ENCODE assay signal across 23 cellular contexts in genomic region chr12:132257206-132257954, GRCh38.
DNase-seq lines count a peak whose midpoint lies in the region; ATAC-seq, FAIRE-seq and TF ChIP-seq lines count a peak whose summit lies in the region.
"Had no signal": no experiment of that assay in that cellular context is flagged by ENCODE, and none has a peak within 500 bp of the region (broad histone marks: within the 10 kb centered on the region; RNA-seq: fewer than 3 reads in every experiment).

No MANE protein-coding gene starts in this region.

- TF ChIP-seq CTCF in HepG2 (CRISPR knock-in tag; IDR thresholded peaks at IDR 0.05): no peak
- TF ChIP-seq CTCF in right lobe of liver (IDR thresholded peaks at IDR 0.05): no peak
- no peak for TF ChIP-seq CTCF in chondrocyte (IDR thresholded peaks at IDR 0.05)
- TF ChIP-seq CTCF in kidney (IDR thresholded peaks at IDR 0.05; ENCODE audit: borderline replicate concordance, extremely low read depth, insufficient read depth): no peak

- no peak for TF ChIP-seq EP300 in HepG2 (IDR thresholded peaks at IDR 0.05; ENCODE audit: low read depth in 2 of 2, low read length in 2 of 2)
- no peak for TF ChIP-seq EP300 in HepG2 (CRISPR knock-in tag; IDR thresholded peaks at IDR 0.05; ENCODE audit: borderline replicate concordance)

- BruUV-seq in HepG2 (replicated peaks; lab: Mats Ljungman, UMichigan): no TSS peak

- peaks cover 17 to 81% of the 10 kb centered on the region in 2 experiments for H3K27me3 ChIP-seq in HepG2 (ENCODE audit: control insufficient read depth in 1 of 2, insufficient read depth in 2 of 2, low read length in 2 of 2)
- H3K27me3 ChIP-seq in right lobe of liver: no peaks in the 10 kb centered on the region

- H3K27me3 Mint-ChIP-seq in chondrocyte (ENCODE audit: low read depth): peaks cover 41% of the 10 kb centered on the region
- H3K27me3 Mint-ChIP-seq: CD4-positive, alpha-beta T cell had no signal

- H3K4me2 ChIP-seq in HepG2 (ENCODE audit: low read depth, low read length): no peak overlapping the region
- H3K4me2 ChIP-seq: A549, GM23338 had no signal

- ATAC-seq in Right ventricle myocardium inferior (no peak), HepG2 (no peak), right lobe of liver (no peak), GM21528 (IDR thresholded peaks at IDR 0.05; ENCODE audit: low FRiP score, unreplicated experiment) (no peak)
- ATAC-seq: A549, GM23338, HCT116 had no signal

- no peak for TF ChIP-seq RAD21 in HepG2 (CRISPR knock-in tag; IDR thresholded peaks at IDR 0.05)

- no peaks in the 10 kb centered on the region for H3K9me3 ChIP-seq in HepG2 (ENCODE audit: low read length)
- H3K9me3 ChIP-seq in right lobe of liver: no peaks in the 10 kb centered on the region
- no peaks in the 10 kb centered on the region for H3K9me3 ChIP-seq in kidney (ENCODE audit: control insufficient read depth in 1 of 2, low read length in 2 of 2)
- H3K9me3 ChIP-seq: A549, Caco-2 had no signal

- H3K9ac ChIP-seq in HepG2 (ENCODE audit: insufficient read depth, low read depth, low read length) (no peak overlapping the region), kidney (ENCODE audit: low read length in 2 of 2) (no peak overlapping the region)

- WGBS in HepG2 (ENCODE audit: low lambda C conversion rate): 27% methylated on average over 37 of the region's 56 CpGs
- 81% methylated on average over 23 of the region's 56 CpGs for WGBS in right lobe of liver (ENCODE audit: insufficient coverage, low coverage, low lambda C conversion rate, missing lambda C conversion rate)

- FAIRE-seq in HepG2 (lab: Jason Lieb, UNC): no peak
- no peak for FAIRE-seq in kidney (lab: Jason Lieb, UNC)
- FAIRE-seq: A549, D721Med, G401.6, GM12891, GM18507 had no signal

- CTCF ChIA-PET in HepG2 (lab: Yijun Ruan, JAX; ENCODE audit: low intra/inter-chr PET ratio, low total read pairs): no interaction called here

- H3K27ac ChIP-seq in HepG2 (ENCODE audit: extremely low read length, insufficient read depth, low read length) (no peak overlapping the region), right lobe of liver (no peak overlapping the region), kidney (ENCODE audit: low read depth in 2 of 2, low read length in 2 of 2) (no peak overlapping the region)
- H3K27ac ChIP-seq: 22Rv1, A549, C4-2B, HL-60 had no signal

- DNase-seq in Right ventricle myocardium inferior (ENCODE audit: missing footprints) (peak; percentile 44), cardiac septum (ENCODE audit: low spot score) (no peak), HepG2 (ENCODE audit: low spot score) (no peak), right lobe of liver (no peak), chondrocyte (ENCODE audit: low spot score) (peak; percentile 88), kidney (peak; percentile 66), NAMALWA (ENCODE audit: low spot score) (no peak)
- DNase-seq: AML-193; Caco-2; CD4-positive, alpha-beta T cell; H7; HFFc6 had no signal

- H3K36me3 Mint-ChIP-seq in chondrocyte (ENCODE audit: low read depth): no peaks in the 10 kb centered on the region

- H3K36me3 ChIP-seq in HepG2 (replicated peaks in 1 of 2; ENCODE audit: control insufficient read depth in 1 of 2, insufficient read depth in 2 of 2, low read length in 2 of 2) (no peaks in the 10 kb centered on the region), right lobe of liver (no peaks in the 10 kb centered on the region), kidney (ENCODE audit: control insufficient read depth in 1 of 2, insufficient read depth in 2 of 2, low read length in 2 of 2) (no peaks in the 10 kb centered on the region)

- intact Hi-C loops in Right ventricle myocardium inferior (cut with DNase I): no loop called here
- intact Hi-C loops in cardiac septum (cut with DNase I): no loop called here
- intact Hi-C loops in HepG2 (cut with micrococcal nuclease; ENCODE audit: unreplicated experiment): no loop called here
- intact Hi-C loops in right lobe of liver (cut with DNase I): no loop called here
- intact Hi-C loops in kidney (cut with DNase I): no loop called here

- H3K4me3 ChIP-seq in HepG2 (replicated peaks in 1 of 3; ENCODE audit: insufficient read depth in 1 of 3, low read depth in 2 of 3, low read length in 3 of 3): no peak overlapping the region
- no peak overlapping the region for H3K4me3 ChIP-seq in right lobe of liver
- H3K4me3 ChIP-seq in kidney (ENCODE audit: low read length in 2 of 2): no peak overlapping the region
- H3K4me3 ChIP-seq: A549, GM23338 had no signal

- H3K4me1 ChIP-seq in HepG2 (ENCODE audit: insufficient read depth, low read length) (no peaks in the 10 kb centered on the region), right lobe of liver (no peaks in the 10 kb centered on the region), kidney (ENCODE audit: control insufficient read depth in 1 of 2, insufficient read depth in 1 of 2, low read depth in 1 of 2, low read length in 2 of 2) (no peaks in the 10 kb centered on the region)
- H3K4me1 ChIP-seq: A549, Caco-2 had no signal

- H2AFZ ChIP-seq in HepG2 (ENCODE audit: low read length): no peak overlapping the region
- H2AFZ ChIP-seq: GM23338 had no signal

- H4K20me1 ChIP-seq in HepG2 (ENCODE audit: insufficient read depth, low read length): no peaks in the 10 kb centered on the region

- POLR2A ChIA-PET in HepG2 (lab: Yijun Ruan, JAX): no interaction called here

- in situ Hi-C loops in HepG2 (cut with HindIII; ENCODE audit: extremely low pct_ligation_motif_present, low pct_unique_long_range_greater_than_20kb): no loop called here

- H3K4me3 Mint-ChIP-seq in chondrocyte (ENCODE audit: unreplicated experiment): no peak overlapping the region
- H3K4me3 Mint-ChIP-seq: CD4-positive, alpha-beta T cell; GM23338; HFFc6 had no signal

- no peak overlapping the region for H3K27ac Mint-ChIP-seq in chondrocyte (ENCODE audit: unreplicated experiment)
- H3K27ac Mint-ChIP-seq: CD4-positive, alpha-beta T cell; GM23338; HFFc6 had no signal

- H3K9me3 Mint-ChIP-seq in chondrocyte (ENCODE audit: low read depth): no peaks in the 10 kb centered on the region
- H3K9me3 Mint-ChIP-seq: CD4-positive, alpha-beta T cell; GM23338 had no signal

- TF ChIP-seq POLR2A in HepG2 (IDR thresholded peaks at IDR 0.05; ENCODE audit: insufficient read depth in 1 of 2, low read depth in 2 of 2, low read length in 2 of 2) (no peak), right lobe of liver (IDR thresholded peaks at IDR 0.05) (no peak)

- H3K79me2 ChIP-seq in HepG2 (ENCODE audit: insufficient read depth, low read length): no peaks in the 10 kb centered on the region

- H3K4me1 Mint-ChIP-seq in chondrocyte (ENCODE audit: low read depth): peaks cover 5% of the 10 kb centered on the region

TF ChIP-seq in HepG2, 621 proteins besides CTCF, POLR2A, EP300 and RAD21:
- TF ChIP-seq HNRNPK (IDR thresholded peaks at IDR 0.05; ENCODE audit: low read depth, low read length, poor library complexity, severe bottlenecking) (peak; percentile 47), ZNF317 (CRISPR knock-in tag; IDR thresholded peaks at IDR 0.05) (no peak)

Comparison
In these comparisons a context has a peak if more than half of its experiments do, and no peak if none do; other contexts are left out.
1. DNase-seq: peak in Right ventricle myocardium inferior (single experiment), chondrocyte (single experiment) and kidney (single experiment); none in cardiac septum (single experiment), HepG2 (single experiment), right lobe of liver (0 of 3) and NAMALWA (single experiment).